35 cellular contexts compared by ENCODE assay signal in the genomic region with DNA sequence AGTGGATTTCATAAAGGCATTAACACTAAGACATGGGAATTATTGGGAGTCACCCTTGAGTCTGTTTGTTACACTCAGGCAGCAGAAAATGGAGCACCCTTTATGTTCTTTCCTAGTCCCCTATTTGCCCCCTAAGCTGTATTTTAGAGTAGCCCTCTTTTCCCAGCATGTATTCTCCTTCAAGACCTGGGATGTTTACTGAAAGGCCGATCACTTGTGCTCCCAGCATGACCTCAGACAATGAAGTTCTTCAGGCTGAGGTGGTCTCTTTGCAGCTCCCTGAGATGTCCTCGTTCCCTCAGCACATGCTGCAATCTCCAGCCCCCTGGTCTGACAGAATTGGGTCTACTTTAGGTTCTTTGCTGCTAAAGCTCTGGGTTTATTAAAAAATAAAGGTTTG.
"Had no signal": no experiment of that assay in that cellular context is flagged by ENCODE, and none has a peak within 500 bp of the region (broad histone marks: within the 10 kb centered on the region; RNA-seq: fewer than 3 reads in every experiment).

No MANE protein-coding gene starts in this region.

- H3K36me3 Mint-ChIP-seq: activated CD4-positive, alpha-beta memory T cell treated with anti-CD3 and anti-CD28 coated beads for 36 hours; activated CD8-positive, alpha-beta memory T cell treated with anti-CD3 and anti-CD28 coated beads, Interleukin-2, amount 10 ng/mL, durations not matched to agents 7 days and 5 days; activated naive CD4-positive, alpha-beta T cell treated with anti-CD3 and anti-CD28 coated beads, Interleukin-2, amount 10 ng/mL, durations not matched to agents 7 days and 5 days; activated naive CD4-positive, alpha-beta T cell treated with anti-CD3 and anti-CD28 coated beads, Interleukin-2, amount 50 U/mL, for 24 hours; activated naive CD8-positive, alpha-beta T cell; activated naive CD8-positive, alpha-beta T cell treated with anti-CD3 and anti-CD28 coated beads, Interleukin-2, amount 10 ng/mL, durations not matched to agents 7 days and 5 days; brain had no signal

- H3K9me3 Mint-ChIP-seq: activated B cell treated with CpG ODN at 0.5 μM for 24 hours; activated CD4-positive, alpha-beta memory T cell treated with anti-CD3 and anti-CD28 coated beads for 36 hours; activated CD4-positive, alpha-beta T cell treated with anti-CD3 and anti-CD28 coated beads, Interleukin-2, amount 10 ng/mL, durations not matched to agents 24 days and 14 days; activated CD8-positive, alpha-beta T cell treated with anti-CD3 and anti-CD28 coated beads for 36 hours; activated naive CD4-positive, alpha-beta T cell treated with anti-CD3 and anti-CD28 coated beads, Interleukin-2, amount 10 ng/mL, durations not matched to agents 7 days and 5 days; activated naive CD4-positive, alpha-beta T cell treated with anti-CD3 and anti-CD28 coated beads, Interleukin-2, amount 50 U/mL, for 24 hours; activated naive CD8-positive, alpha-beta T cell treated with anti-CD3 and anti-CD28 coated beads, Interleukin-2, amount 10 ng/mL, durations not matched to agents 7 days and 5 days; activated naive CD8-positive, alpha-beta T cell treated with anti-CD3 and anti-CD28 coated beads, Interleukin-2, amount 50 U/mL, for 24 hours; activated T-cell treated with anti-CD3 and anti-CD28 coated beads, Interleukin-2, amount 50 U/mL, for 24 hours; activated T-helper 2 cell treated with anti-CD3 and anti-CD28 coated beads, Interferon-gamma antibody, Interleukin-2, Interleukin-4, amounts not matched to agents 10 μg/mL and 5 μg/mL and 100 μg/mL, durations not matched to agents 14 hours and 24 hours and 36 hours; brain; central memory CD8-positive, alpha-beta T cell; T-helper 1 cell treated with Interleukin-12 subunit alpha and Interleukin-12 subunit beta and Interleukin-4 antibody, amounts not matched to agents 30 μg/mL and 1 μg/mL, for 36 hours; T-helper 2 cell treated with Interferon-gamma antibody and Interleukin-4, amounts not matched to agents 5 μg/mL and 100 μg/mL, for 36 hours had no signal

- DNase-seq: activated B cell treated with CpG ODN at 0.5 μM for 24 hours; activated CD4-positive, alpha-beta memory T cell treated with anti-CD3 and anti-CD28 coated beads for 36 hours; activated CD4-positive, alpha-beta T cell treated with anti-CD3 and anti-CD28 coated beads for 4 hours; activated CD4-positive, alpha-beta T cell treated with anti-CD3 and anti-CD28 coated beads, Interleukin-2, amount 10 ng/mL, durations not matched to agents 24 days and 14 days; activated CD4-positive, alpha-beta T cell treated with anti-CD3 and anti-CD28 coated beads, Interleukin-2, amount 50 U/mL, for 1 hour; activated CD4-positive, alpha-beta T cell treated with anti-CD3 and anti-CD28 coated beads, Interleukin-2, amount 50 U/mL, for 4 hours; activated CD4-positive, CD25-positive, alpha-beta regulatory T cell treated with anti-CD3 and anti-CD28 coated beads, Interleukin-2, amount 50 U/mL, for 72 hours; activated CD8-positive, alpha-beta memory T cell treated with anti-CD3 and anti-CD28 coated beads for 24 hours; activated CD8-positive, alpha-beta memory T cell treated with anti-CD3 and anti-CD28 coated beads, Interleukin-2, amount 10 ng/mL, durations not matched to agents 7 days and 5 days; activated CD8-positive, alpha-beta memory T cell treated with anti-CD3 and anti-CD28 coated beads, Interleukin-2, amount 50 U/mL, for 48 hours; activated CD8-positive, alpha-beta T cell treated with anti-CD3 and anti-CD28 coated beads for 36 hours; activated effector memory CD4-positive, alpha-beta T cell treated with Interleukin-2 at 50 U/mL for 16 hours; activated gamma-delta T cell; activated naive CD4-positive, alpha-beta T cell treated with anti-CD3 and anti-CD28 coated beads, Interleukin-2, amount 10 ng/mL, durations not matched to agents 7 days and 5 days; activated naive CD4-positive, alpha-beta T cell treated with Interleukin-2 at 50 U/mL for 16 hours; activated naive CD8-positive, alpha-beta T cell treated with anti-CD3 and anti-CD28 coated beads, Interleukin-2, amount 10 ng/mL, durations not matched to agents 7 days and 5 days; activated naive CD8-positive, alpha-beta T cell treated with anti-CD3 and anti-CD28 coated beads, Interleukin-2, amount 50 U/mL, for 24 hours; activated T-cell treated with anti-CD3 and anti-CD28 coated beads, Interleukin-2, amount 50 U/mL, for 24 hours; activated T-cell treated with anti-CD3 and anti-CD28 coated beads, Interleukin-2, amount 50 U/mL, for 48 hours; amygdala; caudate nucleus; cerebellar nuclear complex; T-helper 1 cell; T-helper 2 cell; T-helper 9 cell had no signal

- ATAC-seq: activated CD8-positive, alpha-beta memory T cell treated with anti-CD3 and anti-CD28 coated beads, Interleukin-2, amount 10 ng/mL, durations not matched to agents 7 days and 5 days; activated CD8-positive, alpha-beta T cell treated with anti-CD3 and anti-CD28 coated beads for 36 hours; activated naive CD8-positive, alpha-beta T cell treated with anti-CD3 and anti-CD28 coated beads, Interleukin-2, amount 50 U/mL, for 24 hours had no signal

- H3K4me3 ChIP-seq: ascending aorta, cardiac muscle cell had no signal

- H3K27me3 Mint-ChIP-seq: activated B cell treated with CpG ODN at 0.5 μM for 24 hours; activated CD4-positive, alpha-beta memory T cell treated with anti-CD3 and anti-CD28 coated beads for 36 hours; activated CD8-positive, alpha-beta T cell treated with anti-CD3 and anti-CD28 coated beads for 36 hours had no signal

- H3K27me3 ChIP-seq: ascending aorta, cardiac muscle cell had no signal

- H3K9me3 ChIP-seq: ascending aorta had no signal

- H3K4me1 Mint-ChIP-seq: activated B cell treated with CpG ODN at 0.5 μM for 24 hours; activated CD4-positive, alpha-beta T cell treated with anti-CD3 and anti-CD28 coated beads, Interleukin-2, amount 10 ng/mL, durations not matched to agents 24 days and 14 days; activated CD8-positive, alpha-beta memory T cell treated with anti-CD3 and anti-CD28 coated beads, Interleukin-2, amount 10 ng/mL, durations not matched to agents 7 days and 5 days; activated naive CD4-positive, alpha-beta T cell treated with anti-CD3 and anti-CD28 coated beads, Interleukin-2, amount 10 ng/mL, durations not matched to agents 7 days and 5 days; activated naive CD4-positive, alpha-beta T cell treated with anti-CD3 and anti-CD28 coated beads, Interleukin-2, amount 50 U/mL, for 24 hours; activated naive CD8-positive, alpha-beta T cell treated with anti-CD3 and anti-CD28 coated beads, Interleukin-2, amount 10 ng/mL, durations not matched to agents 7 days and 5 days; activated naive CD8-positive, alpha-beta T cell treated with anti-CD3 and anti-CD28 coated beads, Interleukin-2, amount 50 U/mL, for 24 hours; central memory CD8-positive, alpha-beta T cell had no signal

- H3K4me1 ChIP-seq: ascending aorta had no signal

- H3K36me3 ChIP-seq: ascending aorta, cardiac muscle cell had no signal

- H3K27ac ChIP-seq: ascending aorta, cardiac muscle cell, VCaP had no signal

- H3K4me3 Mint-ChIP-seq: activated B cell treated with CpG ODN at 0.5 μM for 24 hours; activated CD4-positive, alpha-beta memory T cell treated with anti-CD3 and anti-CD28 coated beads for 36 hours; activated CD4-positive, alpha-beta T cell treated with anti-CD3 and anti-CD28 coated beads, Interleukin-2, amount 10 ng/mL, durations not matched to agents 24 days and 14 days; activated CD8-positive, alpha-beta memory T cell treated with anti-CD3 and anti-CD28 coated beads, Interleukin-2, amount 10 ng/mL, durations not matched to agents 7 days and 5 days; activated CD8-positive, alpha-beta T cell treated with anti-CD3 and anti-CD28 coated beads for 36 hours; activated naive CD4-positive, alpha-beta T cell treated with anti-CD3 and anti-CD28 coated beads, Interleukin-2, amount 10 ng/mL, durations not matched to agents 7 days and 5 days; activated naive CD4-positive, alpha-beta T cell treated with anti-CD3 and anti-CD28 coated beads, Interleukin-2, amount 50 U/mL, for 24 hours; activated naive CD8-positive, alpha-beta T cell; activated naive CD8-positive, alpha-beta T cell treated with anti-CD3 and anti-CD28 coated beads, Interleukin-2, amount 10 ng/mL, durations not matched to agents 7 days and 5 days; activated naive CD8-positive, alpha-beta T cell treated with anti-CD3 and anti-CD28 coated beads, Interleukin-2, amount 50 U/mL, for 24 hours; activated T-cell treated with anti-CD3 and anti-CD28 coated beads, Interleukin-2, amount 50 U/mL, for 24 hours; brain; central memory CD8-positive, alpha-beta T cell; T-helper 1 cell treated with Interleukin-12 subunit alpha and Interleukin-12 subunit beta and Interleukin-4 antibody, amounts not matched to agents 30 μg/mL and 1 μg/mL, for 36 hours; T-helper 2 cell treated with Interferon-gamma antibody and Interleukin-4, amounts not matched to agents 5 μg/mL and 100 μg/mL, for 36 hours had no signal

- H3K27ac Mint-ChIP-seq: activated B cell treated with CpG ODN at 0.5 μM for 24 hours; activated CD4-positive, alpha-beta memory T cell treated with anti-CD3 and anti-CD28 coated beads for 36 hours; activated CD4-positive, alpha-beta T cell treated with anti-CD3 and anti-CD28 coated beads, Interleukin-2, amount 10 ng/mL, durations not matched to agents 24 days and 14 days; activated CD8-positive, alpha-beta memory T cell treated with anti-CD3 and anti-CD28 coated beads, Interleukin-2, amount 10 ng/mL, durations not matched to agents 7 days and 5 days; activated CD8-positive, alpha-beta T cell treated with anti-CD3 and anti-CD28 coated beads for 36 hours; activated naive CD4-positive, alpha-beta T cell treated with anti-CD3 and anti-CD28 coated beads, Interleukin-2, amount 10 ng/mL, durations not matched to agents 7 days and 5 days; activated naive CD4-positive, alpha-beta T cell treated with anti-CD3 and anti-CD28 coated beads, Interleukin-2, amount 50 U/mL, for 24 hours; activated naive CD8-positive, alpha-beta T cell; activated naive CD8-positive, alpha-beta T cell treated with anti-CD3 and anti-CD28 coated beads, Interleukin-2, amount 10 ng/mL, durations not matched to agents 7 days and 5 days; activated naive CD8-positive, alpha-beta T cell treated with anti-CD3 and anti-CD28 coated beads, Interleukin-2, amount 50 U/mL, for 24 hours; activated T-cell treated with anti-CD3 and anti-CD28 coated beads, Interleukin-2, amount 50 U/mL, for 24 hours; activated T-helper 2 cell treated with anti-CD3 and anti-CD28 coated beads, Interferon-gamma antibody, Interleukin-2, Interleukin-4, amounts not matched to agents 10 μg/mL and 5 μg/mL and 100 μg/mL, durations not matched to agents 14 hours and 24 hours and 36 hours; T-helper 1 cell treated with Interleukin-12 subunit alpha and Interleukin-12 subunit beta and Interleukin-4 antibody, amounts not matched to agents 30 μg/mL and 1 μg/mL, for 36 hours; T-helper 2 cell treated with Interferon-gamma antibody and Interleukin-4, amounts not matched to agents 5 μg/mL and 100 μg/mL, for 36 hours had no signal
